Comparison of ENCODE assay signal across 8 cellular contexts in the genomic region with DNA sequence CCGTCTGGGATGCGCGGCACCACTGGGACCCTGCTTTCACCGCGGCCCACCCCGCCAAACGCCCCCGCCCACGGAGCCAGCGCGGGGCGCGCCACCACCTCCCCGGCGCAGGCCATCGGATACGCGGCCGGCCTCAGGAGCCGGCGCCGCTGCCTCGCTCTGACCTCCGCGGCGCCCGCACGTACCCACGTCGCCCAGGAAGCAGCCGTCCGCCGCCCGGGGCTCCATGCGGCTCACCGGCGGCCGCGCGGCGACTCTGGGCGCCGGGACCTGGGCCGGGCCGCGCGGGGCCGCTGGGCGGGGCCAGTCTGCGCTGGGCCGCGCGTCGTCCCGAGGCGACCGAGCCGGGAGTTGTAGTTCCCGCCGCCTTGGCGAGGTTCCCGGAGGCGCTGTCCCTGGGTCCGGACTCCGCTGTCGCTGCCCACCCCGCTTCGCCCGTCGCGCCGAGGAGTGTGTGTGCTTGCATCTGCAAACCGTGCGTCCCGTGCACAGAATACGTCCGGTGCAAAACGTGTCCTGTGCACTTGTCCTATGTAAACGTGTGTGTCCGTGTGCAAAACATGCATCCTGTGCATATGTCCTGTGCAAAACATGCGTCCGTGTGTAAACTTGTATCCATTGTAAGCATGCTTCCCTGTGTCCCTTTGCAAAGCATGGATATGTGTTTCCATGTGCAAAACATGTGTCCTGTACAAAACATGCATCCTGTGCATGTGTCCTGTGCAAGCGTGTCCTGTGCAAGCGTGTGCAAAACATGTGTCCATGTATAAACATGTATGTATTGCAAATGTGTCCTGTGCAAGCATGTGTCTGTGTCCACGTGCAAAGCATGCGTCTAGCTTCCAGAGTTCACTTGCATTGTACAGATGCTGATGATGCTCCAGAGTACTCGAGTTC. TPM values are rescaled to one million over a fixed set of nuclear protein-coding genes. Genes with fewer than 3 reads are reported as not detected.
DNase-seq lines count a peak whose midpoint lies in the region; ATAC-seq and TF ChIP-seq lines count a peak whose summit lies in the region.

A gene with protein sequence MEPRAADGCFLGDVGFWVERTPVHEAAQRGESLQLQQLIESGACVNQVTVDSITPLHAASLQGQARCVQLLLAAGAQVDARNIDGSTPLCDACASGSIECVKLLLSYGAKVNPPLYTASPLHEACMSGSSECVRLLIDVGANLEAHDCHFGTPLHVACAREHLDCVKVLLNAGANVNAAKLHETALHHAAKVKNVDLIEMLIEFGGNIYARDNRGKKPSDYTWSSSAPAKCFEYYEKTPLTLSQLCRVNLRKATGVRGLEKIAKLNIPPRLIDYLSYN (minus strand): TSS at position 272 of the 897 bp plus-strand sequence. CDS start 44 bp downstream, at position 228.

- peak; percentile 18 for DNase-seq in activated gamma-delta T cell (lab: John Stamatoyannopoulos, UW)
- DNase-seq in activated gamma-delta T cell treated with Interleukin-2 at 50 U/mL for 16 hours: no peak
- DNase-seq in RPMI7951 (ENCODE audit: low read depth): peak; percentile 69
- peak in 1 of 2 donors; percentile 78 for DNase-seq in ascending aorta (ENCODE audit: low spot score in 2 of 2)
- no peak for DNase-seq in right atrium auricular region (ENCODE audit: low spot score)
- peak; percentile 49 to 95 (median 72) for DNase-seq in posterior cingulate gyrus

- no peaks in the 10 kb centered on the region for H3K27me3 ChIP-seq in ascending aorta
- no peaks in the 10 kb centered on the region for H3K27me3 ChIP-seq in right atrium auricular region

- H3K27ac ChIP-seq in ascending aorta (peak within 1 kb of the TSS; percentile 73 to 85), right atrium auricular region (peak within 1 kb of the TSS; percentile 74 to 78)

- no peaks in the 10 kb centered on the region for H3K36me3 ChIP-seq in ascending aorta
- no peaks in the 10 kb centered on the region for H3K36me3 ChIP-seq in right atrium auricular region

- ATAC-seq in HG03354 (IDR thresholded peaks at IDR 0.05; ENCODE audit: poor library complexity, severe bottlenecking, unreplicated experiment) (peak; percentile 75), GM19395 (IDR thresholded peaks at IDR 0.05; ENCODE audit: unreplicated experiment) (no peak)

- intact Hi-C loops in ascending aorta (cut with DNase I) (loop anchor here (2.0 kb wide), 1 partner anchor 34 kb away; no protein-coding TSS in a partner anchor), posterior cingulate gyrus (cut with DNase I) (no loop called here)

- H3K9me3 ChIP-seq in ascending aorta: no peaks in the 10 kb centered on the region
- no peaks in the 10 kb centered on the region for H3K9me3 ChIP-seq in right atrium auricular region

- peak within 1 kb of the TSS; percentile 78 to 99 for H3K4me3 ChIP-seq in ascending aorta
- H3K4me3 ChIP-seq in right atrium auricular region: peak within 1 kb of the TSS; percentile 86

- H3K4me1 ChIP-seq in ascending aorta (peaks cover 0 to 17% of the 10 kb centered on the region in 2 donors), right atrium auricular region (peaks cover 0 to 14% of the 10 kb centered on the region in 2 donors)

- no peak for TF ChIP-seq CTCF in ascending aorta (IDR thresholded peaks at IDR 0.05)
- TF ChIP-seq CTCF in right atrium auricular region (IDR thresholded peaks at IDR 0.05): no peak

RNA-seq across cellular contexts. Expression of the gene that starts here (rescaled TPM):
- total RNA-seq in RPMI7951 (2014; rRNA removed; shearing (Covaris generic)): 11.5 and 11.7 TPM in 2 replicates
- total RNA-seq in ascending aorta (15.3 TPM), right atrium auricular region (10 to 100 TPM; 10.5 to 14.3 TPM)

Comparison
In these comparisons a context has a peak if more than half of its experiments do, and no peak if none do; other contexts are left out.
1. DNase-seq: peak in activated gamma-delta T cell (single experiment), RPMI7951 (single experiment) and posterior cingulate gyrus (10 of 10); none in activated gamma-delta T cell treated with Interleukin-2 at 50 U/mL for 16 hours (single experiment) and right atrium auricular region (single experiment).